8 cellular contexts compared by ENCODE assay signal in the genomic region with DNA sequence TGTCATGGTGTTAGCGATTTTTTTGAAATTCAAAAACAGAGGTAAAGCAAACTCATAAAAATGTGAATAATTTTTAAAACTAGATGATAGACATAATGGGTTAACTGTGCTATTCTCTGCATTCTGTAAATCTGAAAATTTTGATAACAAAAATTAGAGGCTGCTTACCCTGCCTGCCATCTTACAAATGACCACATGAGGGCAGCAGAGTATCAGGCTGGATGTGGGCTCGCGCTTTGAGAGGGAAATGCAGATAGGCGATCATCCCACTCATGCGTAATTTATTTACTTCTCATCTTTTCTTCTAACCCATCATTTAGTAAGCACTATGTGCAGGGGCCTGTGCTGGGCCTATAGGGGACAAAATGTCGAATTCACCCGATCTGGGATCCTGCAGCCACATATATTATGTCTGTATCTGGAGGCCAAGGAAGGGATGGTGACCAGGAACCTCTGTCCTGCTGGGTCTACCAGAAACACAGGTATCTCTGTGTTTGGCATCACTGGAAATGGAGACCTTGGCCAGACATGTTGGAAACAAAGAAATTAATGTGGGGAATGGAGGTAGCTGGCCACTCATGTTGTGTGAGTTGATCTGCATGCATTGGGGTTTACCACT. TPM values are rescaled to one million over a fixed set of nuclear protein-coding genes. Genes with fewer than 3 reads are reported as not detected.
DNase-seq lines count a peak whose midpoint lies in the region; ATAC-seq and TF ChIP-seq lines count a peak whose summit lies in the region.

No MANE protein-coding gene starts in this region.

- H3K4me3 ChIP-seq in BJ (ENCODE audit: low read depth, low read length) (no peak overlapping the region), cardiac fibroblast (replicated peaks in 1 of 2; ENCODE audit: low read depth in 2 of 2, low read length in 2 of 2) (no peak overlapping the region)

- TF ChIP-seq CTCF in BJ (IDR thresholded peaks at IDR 0.05; ENCODE audit: insufficient read depth, low read depth, low read length) (peak; percentile 93), activated B cell treated with CpG ODN at 0.5 μM for 24 hours (IDR thresholded peaks at IDR 0.05) (peak; percentile 94), cardiac fibroblast (IDR thresholded peaks at IDR 0.05; ENCODE audit: low read depth, low read length) (peak; percentile 93)

- H3K9me3 Mint-ChIP-seq in activated B cell treated with CpG ODN at 0.5 μM for 24 hours, result no peaks in the 10 kb centered on the region

- H3K4me1 Mint-ChIP-seq in activated B cell treated with CpG ODN at 0.5 μM for 24 hours, result peaks cover 4% of the 10 kb centered on the region

- no peak overlapping the region for H3K27ac Mint-ChIP-seq in activated B cell treated with CpG ODN at 0.5 μM for 24 hours

- POLR2A ChIA-PET in BJ (lab: Charles Lee), result no interaction called here
- POLR2A ChIA-PET in activated B cell treated with CpG ODN at 0.5 μM for 24 hours (lab: Charles Lee), result no interaction called here

- no peaks in the 10 kb centered on the region for H3K36me3 Mint-ChIP-seq in activated B cell treated with CpG ODN at 0.5 μM for 24 hours (ENCODE audit: low read depth)

- intact Hi-C loops in activated B cell treated with CpG ODN at 0.5 μM for 24 hours (cut with micrococcal nuclease), result loop anchor here (1.0 to 2.0 kb wide), 3 partner anchors 33 to 1768 kb away; no protein-coding TSS in a partner anchor

- ATAC-seq in GM19397 (IDR thresholded peaks at IDR 0.05; ENCODE audit: unreplicated experiment) (peak; percentile 48), activated B cell treated with CpG ODN at 0.5 μM for 24 hours (ENCODE audit: low read depth) (peak; percentile 91), left lobe of liver (peak; percentile 92), HG02981 (IDR thresholded peaks at IDR 0.05; ENCODE audit: unreplicated experiment) (no peak)

- CTCF ChIA-PET in BJ (lab: Yijun Ruan, JAX) (interaction anchor here (0.6 to 8.3 kb wide), 17 partner anchors 10 to 341 kb away, joined by 3 to 83 read pairs (median 4); a partner anchor contains a TSS), activated B cell treated with CpG ODN at 0.5 μM for 24 hours (lab: Charles Lee) (interaction anchor here (0.7 to 9.5 kb wide), 6 partner anchors 16 to 1934 kb away, joined by 3 to 93 read pairs (median 3); a partner anchor contains a TSS)

- no peaks in the 10 kb centered on the region for H3K27me3 ChIP-seq in BJ (ENCODE audit: control insufficient read depth, insufficient read depth, low read length)

- H3K36me3 ChIP-seq in BJ (ENCODE audit: control insufficient read depth, insufficient read depth, low read length), result no peaks in the 10 kb centered on the region

- H3K27me3 Mint-ChIP-seq in activated B cell treated with CpG ODN at 0.5 μM for 24 hours, result peaks cover 15% of the 10 kb centered on the region

- no peak for DNase-seq in BJ (ENCODE audit: low read depth)
- peak; percentile 29 for DNase-seq in NCI-H1694 (lab: John Stamatoyannopoulos, UW)
- peak; percentile 47 for DNase-seq in activated B cell treated with CpG ODN at 0.5 μM for 24 hours
- DNase-seq in cardiac fibroblast (ENCODE audit: low read depth in 2 of 2), result peak; percentile 74 to 76
- no peak for DNase-seq in left lobe of liver (ENCODE audit: low spot score)
- DNase-seq in stimulated activated CD4-positive, alpha-beta T cell treated with anti-CD3 and anti-CD28 coated beads, TNF-alpha, amount 100 ng/mL, for 1 hour (ENCODE audit: low read depth in 3 of 3, low spot score in 1 of 3), result peak; percentile 20 to 55 (median 47)

- H3K4me3 Mint-ChIP-seq in activated B cell treated with CpG ODN at 0.5 μM for 24 hours, result no peak overlapping the region

RNA-seq across cellular contexts. Expression of a gene that starts 7.8 kb away (rescaled TPM):
- 13.8 and 17.4 TPM in 2 replicates for polyA plus RNA-seq in BJ (2011; rRNA removed)
- polyA minus RNA-seq in BJ (2011; rRNA and poly(A)+ RNA removed), result 10.1 and 12.9 TPM in 2 replicates
- total RNA-seq in activated B cell treated with CpG ODN at 0.5 μM for 24 hours (16.6 and 21.6 TPM in 2 replicates), left lobe of liver (3.8 TPM)

Comparison
In these comparisons a context has a peak if more than half of its experiments do, and no peak if none do; other contexts are left out.
1. DNase-seq: peak in NCI-H1694 (single experiment), activated B cell treated with CpG ODN at 0.5 μM for 24 hours (single experiment), cardiac fibroblast (2 of 2) and stimulated activated CD4-positive, alpha-beta T cell treated with anti-CD3 and anti-CD28 coated beads, TNF-alpha, amount 100 ng/mL, for 1 hour (3 of 3); none in BJ (single experiment) and left lobe of liver (single experiment).
2. Peak in every context shown above with its lines, with median percentiles within 50 percentile points of each other: CTCF ChIP-seq.